ENCODE assay signal across 1 cellular context in the genomic region with DNA sequence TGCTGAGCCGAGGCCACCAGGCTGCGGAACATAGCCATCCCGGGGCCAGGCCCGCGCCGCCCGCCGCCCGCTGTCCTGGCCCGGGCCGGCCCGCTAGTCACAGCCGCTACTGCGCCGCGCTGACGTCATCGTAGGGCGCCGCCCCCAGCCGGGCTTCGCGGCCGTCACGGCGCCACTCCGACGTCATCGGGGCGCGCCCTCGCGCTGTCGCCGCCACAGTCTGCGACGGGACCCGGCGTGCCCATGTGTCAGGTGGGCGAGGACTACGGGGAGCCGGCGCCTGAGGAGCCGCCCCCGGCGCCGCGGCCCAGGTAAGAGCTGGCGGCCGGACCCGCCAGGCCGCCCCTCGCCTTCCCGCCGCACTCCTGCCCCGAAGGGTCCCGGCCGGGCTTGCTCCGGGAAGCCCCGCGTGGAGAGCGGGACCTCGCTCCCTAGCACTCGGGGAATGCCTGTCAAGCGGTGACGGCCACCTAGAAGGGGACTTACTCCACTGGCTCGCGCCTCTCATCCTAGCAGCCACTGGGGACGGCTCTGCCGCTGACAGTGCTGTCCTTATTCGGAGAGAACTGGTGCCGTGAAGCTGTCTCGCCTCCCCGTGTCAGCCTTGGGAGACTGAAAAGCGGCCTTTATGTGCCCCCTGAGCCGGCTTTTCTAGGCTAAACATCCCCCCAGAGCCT.
TF ChIP-seq lines count a peak whose summit lies in the region.

A gene (plus strand): TSS at position 216 of the 677 bp plus-strand sequence. CDS start 28 bp downstream, at position 244.
A gene with protein sequence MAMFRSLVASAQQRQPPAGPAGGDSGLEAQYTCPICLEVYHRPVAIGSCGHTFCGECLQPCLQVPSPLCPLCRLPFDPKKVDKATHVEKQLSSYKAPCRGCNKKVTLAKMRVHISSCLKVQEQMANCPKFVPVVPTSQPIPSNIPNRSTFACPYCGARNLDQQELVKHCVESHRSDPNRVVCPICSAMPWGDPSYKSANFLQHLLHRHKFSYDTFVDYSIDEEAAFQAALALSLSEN (minus strand): TSS at position 121 of the 677 bp plus-strand sequence. CDS start 83 bp downstream, at position 38.

TF ChIP-seq in HepG2, 621 proteins besides CTCF, POLR2A, EP300 and RAD21 (continued from another document):
- TF ChIP-seq, protein P1, sequence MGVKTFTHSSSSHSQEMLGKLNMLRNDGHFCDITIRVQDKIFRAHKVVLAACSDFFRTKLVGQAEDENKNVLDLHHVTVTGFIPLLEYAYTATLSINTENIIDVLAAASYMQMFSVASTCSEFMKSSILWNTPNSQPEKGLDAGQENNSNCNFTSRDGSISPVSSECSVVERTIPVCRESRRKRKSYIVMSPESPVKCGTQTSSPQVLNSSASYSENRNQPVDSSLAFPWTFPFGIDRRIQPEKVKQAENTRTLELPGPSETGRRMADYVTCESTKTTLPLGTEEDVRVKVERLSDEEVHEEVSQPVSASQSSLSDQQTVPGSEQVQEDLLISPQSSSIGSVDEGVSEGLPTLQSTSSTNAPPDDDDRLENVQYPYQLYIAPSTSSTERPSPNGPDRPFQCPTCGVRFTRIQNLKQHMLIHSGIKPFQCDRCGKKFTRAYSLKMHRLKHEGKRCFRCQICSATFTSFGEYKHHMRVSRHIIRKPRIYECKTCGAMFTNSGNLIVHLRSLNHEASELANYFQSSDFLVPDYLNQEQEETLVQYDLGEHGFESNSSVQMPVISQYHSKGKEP (CRISPR knock-in tag; IDR thresholded peaks at IDR 0.05) = 0 out of 2 replicates have a peak, but pooled peaks have one; percentile 66
- peak; percentile 82 for TF ChIP-seq NR2C2 (CRISPR knock-in tag; IDR thresholded peaks at IDR 0.05; ENCODE audit: borderline replicate concordance)
- TF ChIP-seq ETV6 (CRISPR knock-in tag; conservative IDR thresholded peaks at IDR 0.05) = peak; percentile 26
- peak; percentile 40; the same call in 1 of the 2 replicates for TF ChIP-seq ZNF12 (CRISPR knock-in tag; IDR thresholded peaks at IDR 0.05)
- TF ChIP-seq ZNF138 (CRISPR knock-in tag; IDR thresholded peaks at IDR 0.05; ENCODE audit: low read depth) = peak; percentile 65; the same call in 1 of the 2 replicates
- peak; percentile 88 for TF ChIP-seq SALL1 (CRISPR knock-in tag; IDR thresholded peaks at IDR 0.05)
- TF ChIP-seq MIXL1 (CRISPR knock-in tag; IDR thresholded peaks at IDR 0.05) = peak; percentile 75
- peak; percentile 97 for TF ChIP-seq SALL2 (CRISPR knock-in tag; IDR thresholded peaks at IDR 0.05)
- TF ChIP-seq NFRKB (IDR thresholded peaks at IDR 0.05) = no peak
- TF ChIP-seq PHF21A (CRISPR knock-in tag; IDR thresholded peaks at IDR 0.05) = peak; percentile 47; the same call in 1 of the 2 replicates
- no peak for TF ChIP-seq NFATC3 (CRISPR knock-in tag; IDR thresholded peaks at IDR 0.05)
- TF ChIP-seq SP2 (CRISPR knock-in tag; IDR thresholded peaks at IDR 0.05) = no peak
- no peak for TF ChIP-seq TCF12 (IDR thresholded peaks at IDR 0.05)
- peak; percentile 90 for TF ChIP-seq TCF12 (CRISPR knock-in tag; IDR thresholded peaks at IDR 0.05)
- no peak for TF ChIP-seq RFX3 (CRISPR knock-in tag; IDR thresholded peaks at IDR 0.05)
- TF ChIP-seq, protein P2, sequence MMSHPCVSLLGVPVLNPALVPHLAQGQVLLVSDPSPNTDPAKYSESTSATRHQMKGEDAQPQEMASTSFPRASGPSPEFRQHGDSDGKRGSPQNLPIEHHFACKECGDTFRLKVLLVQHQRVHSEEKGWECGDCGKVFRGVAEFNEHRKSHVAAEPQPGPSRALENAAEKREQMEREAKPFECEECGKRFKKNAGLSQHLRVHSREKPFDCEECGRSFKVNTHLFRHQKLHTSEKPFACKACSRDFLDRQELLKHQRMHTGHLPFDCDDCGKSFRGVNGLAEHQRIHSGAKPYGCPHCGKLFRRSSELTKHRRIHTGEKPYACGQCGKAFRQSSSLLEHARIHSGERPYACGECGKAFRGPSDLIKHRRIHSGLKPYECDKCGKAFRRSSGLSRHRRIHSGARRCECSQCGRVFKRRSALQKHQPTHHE (CRISPR knock-in tag; IDR thresholded peaks at IDR 0.05; ENCODE audit: borderline replicate concordance) = peak; percentile 94
- TF ChIP-seq, protein P3, sequence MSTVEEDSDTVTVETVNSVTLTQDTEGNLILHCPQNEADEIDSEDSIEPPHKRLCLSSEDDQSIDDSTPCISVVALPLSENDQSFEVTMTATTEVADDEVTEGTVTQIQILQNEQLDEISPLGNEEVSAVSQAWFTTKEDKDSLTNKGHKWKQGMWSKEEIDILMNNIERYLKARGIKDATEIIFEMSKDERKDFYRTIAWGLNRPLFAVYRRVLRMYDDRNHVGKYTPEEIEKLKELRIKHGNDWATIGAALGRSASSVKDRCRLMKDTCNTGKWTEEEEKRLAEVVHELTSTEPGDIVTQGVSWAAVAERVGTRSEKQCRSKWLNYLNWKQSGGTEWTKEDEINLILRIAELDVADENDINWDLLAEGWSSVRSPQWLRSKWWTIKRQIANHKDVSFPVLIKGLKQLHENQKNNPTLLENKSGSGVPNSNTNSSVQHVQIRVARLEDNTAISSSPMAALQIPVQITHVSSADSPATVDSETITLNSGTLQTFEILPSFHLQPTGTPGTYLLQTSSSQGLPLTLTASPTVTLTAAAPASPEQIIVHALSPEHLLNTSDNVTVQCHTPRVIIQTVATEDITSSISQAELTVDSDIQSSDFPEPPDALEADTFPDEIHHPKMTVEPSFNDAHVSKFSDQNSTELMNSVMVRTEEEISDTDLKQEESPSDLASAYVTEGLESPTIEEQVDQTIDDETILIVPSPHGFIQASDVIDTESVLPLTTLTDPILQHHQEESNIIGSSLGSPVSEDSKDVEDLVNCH (CRISPR knock-in tag; IDR thresholded peaks at IDR 0.05) = peak; percentile 71; the same call in 1 of the 2 replicates
- TF ChIP-seq ZBTB21 (CRISPR knock-in tag; IDR thresholded peaks at IDR 0.05) = peak; percentile 94
- peak; percentile 38; the same call in 1 of the 2 replicates for TF ChIP-seq ETV5 (CRISPR knock-in tag; IDR thresholded peaks at IDR 0.05; ENCODE audit: borderline replicate concordance)
- TF ChIP-seq, protein P4, sequence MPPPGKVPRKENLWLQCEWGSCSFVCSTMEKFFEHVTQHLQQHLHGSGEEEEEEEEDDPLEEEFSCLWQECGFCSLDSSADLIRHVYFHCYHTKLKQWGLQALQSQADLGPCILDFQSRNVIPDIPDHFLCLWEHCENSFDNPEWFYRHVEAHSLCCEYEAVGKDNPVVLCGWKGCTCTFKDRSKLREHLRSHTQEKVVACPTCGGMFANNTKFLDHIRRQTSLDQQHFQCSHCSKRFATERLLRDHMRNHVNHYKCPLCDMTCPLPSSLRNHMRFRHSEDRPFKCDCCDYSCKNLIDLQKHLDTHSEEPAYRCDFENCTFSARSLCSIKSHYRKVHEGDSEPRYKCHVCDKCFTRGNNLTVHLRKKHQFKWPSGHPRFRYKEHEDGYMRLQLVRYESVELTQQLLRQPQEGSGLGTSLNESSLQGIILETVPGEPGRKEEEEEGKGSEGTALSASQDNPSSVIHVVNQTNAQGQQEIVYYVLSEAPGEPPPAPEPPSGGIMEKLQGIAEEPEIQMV (CRISPR knock-in tag; IDR thresholded peaks at IDR 0.05; ENCODE audit: low read depth) = peak; percentile 35; the same call in 1 of the 2 replicates
- peak; percentile 82; the same call in 1 of the 2 replicates for TF ChIP-seq ZNF543 (CRISPR knock-in tag; IDR thresholded peaks at IDR 0.05)
- TF ChIP-seq, protein P5, sequence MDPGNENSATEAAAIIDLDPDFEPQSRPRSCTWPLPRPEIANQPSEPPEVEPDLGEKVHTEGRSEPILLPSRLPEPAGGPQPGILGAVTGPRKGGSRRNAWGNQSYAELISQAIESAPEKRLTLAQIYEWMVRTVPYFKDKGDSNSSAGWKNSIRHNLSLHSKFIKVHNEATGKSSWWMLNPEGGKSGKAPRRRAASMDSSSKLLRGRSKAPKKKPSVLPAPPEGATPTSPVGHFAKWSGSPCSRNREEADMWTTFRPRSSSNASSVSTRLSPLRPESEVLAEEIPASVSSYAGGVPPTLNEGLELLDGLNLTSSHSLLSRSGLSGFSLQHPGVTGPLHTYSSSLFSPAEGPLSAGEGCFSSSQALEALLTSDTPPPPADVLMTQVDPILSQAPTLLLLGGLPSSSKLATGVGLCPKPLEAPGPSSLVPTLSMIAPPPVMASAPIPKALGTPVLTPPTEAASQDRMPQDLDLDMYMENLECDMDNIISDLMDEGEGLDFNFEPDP (CRISPR knock-in tag; conservative IDR thresholded peaks at IDR 0.05) = no peak
- no peak for TF ChIP-seq ZNF569 (CRISPR knock-in tag; IDR thresholded peaks at IDR 0.05; ENCODE audit: borderline replicate concordance)
- TF ChIP-seq HHEX (CRISPR knock-in tag; IDR thresholded peaks at IDR 0.05) = no peak
- no peak for TF ChIP-seq MZF1 (CRISPR knock-in tag; IDR thresholded peaks at IDR 0.05; ENCODE audit: borderline replicate concordance)
- peak; percentile 26 for TF ChIP-seq CBX1 (IDR thresholded peaks at IDR 0.05; ENCODE audit: low read depth)
- TF ChIP-seq, protein P6, sequence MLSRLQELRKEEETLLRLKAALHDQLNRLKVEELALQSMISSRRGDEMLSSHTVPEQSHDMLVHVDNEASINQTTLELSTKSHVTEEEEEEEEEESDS (CRISPR knock-in tag; IDR thresholded peaks at IDR 0.05; ENCODE audit: borderline replicate concordance) = no peak
- TF ChIP-seq EHMT2 (IDR thresholded peaks at IDR 0.05; ENCODE audit: borderline replicate concordance, low read depth, low read length) = no peak
- TF ChIP-seq SMYD3 (CRISPR knock-in tag; IDR thresholded peaks at IDR 0.05) = no peak; the same call in 1 of the 2 replicates
- 0 out of 2 replicates have a peak, but pooled peaks have one; percentile 50 for TF ChIP-seq ZNF431 (CRISPR knock-in tag; IDR thresholded peaks at IDR 0.05; ENCODE audit: borderline replicate concordance, low read depth)
- TF ChIP-seq DR1 (CRISPR knock-in tag; IDR thresholded peaks at IDR 0.05) = no peak
- TF ChIP-seq SOX6 (IDR thresholded peaks at IDR 0.05) = no peak
- TF ChIP-seq SOX6 (CRISPR knock-in tag; IDR thresholded peaks at IDR 0.05) = peak; percentile 40; the same call in 1 of the 2 replicates
- TF ChIP-seq ZNF850 (CRISPR knock-in tag; conservative IDR thresholded peaks at IDR 0.05) = no peak; the same call in 1 of the 2 replicates
- TF ChIP-seq, protein P7, sequence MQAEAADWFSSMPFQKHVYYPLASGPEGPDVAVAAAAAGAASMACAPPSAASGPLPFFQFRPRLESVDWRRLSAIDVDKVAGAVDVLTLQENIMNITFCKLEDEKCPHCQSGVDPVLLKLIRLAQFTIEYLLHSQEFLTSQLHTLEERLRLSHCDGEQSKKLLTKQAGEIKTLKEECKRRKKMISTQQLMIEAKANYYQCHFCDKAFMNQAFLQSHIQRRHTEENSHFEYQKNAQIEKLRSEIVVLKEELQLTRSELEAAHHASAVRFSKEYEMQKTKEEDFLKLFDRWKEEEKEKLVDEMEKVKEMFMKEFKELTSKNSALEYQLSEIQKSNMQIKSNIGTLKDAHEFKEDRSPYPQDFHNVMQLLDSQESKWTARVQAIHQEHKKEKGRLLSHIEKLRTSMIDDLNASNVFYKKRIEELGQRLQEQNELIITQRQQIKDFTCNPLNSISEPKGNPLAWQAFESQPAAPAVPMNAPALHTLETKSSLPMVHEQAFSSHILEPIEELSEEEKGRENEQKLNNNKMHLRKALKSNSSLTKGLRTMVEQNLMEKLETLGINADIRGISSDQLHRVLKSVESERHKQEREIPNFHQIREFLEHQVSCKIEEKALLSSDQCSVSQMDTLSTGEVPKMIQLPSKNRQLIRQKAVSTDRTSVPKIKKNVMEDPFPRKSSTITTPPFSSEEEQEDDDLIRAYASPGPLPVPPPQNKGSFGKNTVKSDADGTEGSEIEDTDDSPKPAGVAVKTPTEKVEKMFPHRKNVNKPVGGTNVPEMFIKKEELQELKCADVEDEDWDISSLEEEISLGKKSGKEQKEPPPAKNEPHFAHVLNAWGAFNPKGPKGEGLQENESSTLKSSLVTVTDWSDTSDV (CRISPR knock-in tag; IDR thresholded peaks at IDR 0.05) = peak; percentile 74; the same call in 1 of the 2 replicates
- 0 out of 2 replicates have a peak, but pooled peaks have one; percentile 50 for TF ChIP-seq WIZ (CRISPR knock-in tag; IDR thresholded peaks at IDR 0.05)
- no peak for TF ChIP-seq RORA (CRISPR knock-in tag; IDR thresholded peaks at IDR 0.05)
- peak; percentile 39; the same call in 1 of the 2 replicates for TF ChIP-seq NKX3-1 (CRISPR knock-in tag; IDR thresholded peaks at IDR 0.05)
- TF ChIP-seq CCDC6 (CRISPR knock-in tag; IDR thresholded peaks at IDR 0.05) = peak; percentile 86
- peak; percentile 92 for TF ChIP-seq KDM2A (CRISPR knock-in tag; IDR thresholded peaks at IDR 0.05; ENCODE audit: borderline replicate concordance, low read depth)
- TF ChIP-seq ZC3H13 (CRISPR knock-in tag; IDR thresholded peaks at IDR 0.05) = no peak
- TF ChIP-seq, protein P8, sequence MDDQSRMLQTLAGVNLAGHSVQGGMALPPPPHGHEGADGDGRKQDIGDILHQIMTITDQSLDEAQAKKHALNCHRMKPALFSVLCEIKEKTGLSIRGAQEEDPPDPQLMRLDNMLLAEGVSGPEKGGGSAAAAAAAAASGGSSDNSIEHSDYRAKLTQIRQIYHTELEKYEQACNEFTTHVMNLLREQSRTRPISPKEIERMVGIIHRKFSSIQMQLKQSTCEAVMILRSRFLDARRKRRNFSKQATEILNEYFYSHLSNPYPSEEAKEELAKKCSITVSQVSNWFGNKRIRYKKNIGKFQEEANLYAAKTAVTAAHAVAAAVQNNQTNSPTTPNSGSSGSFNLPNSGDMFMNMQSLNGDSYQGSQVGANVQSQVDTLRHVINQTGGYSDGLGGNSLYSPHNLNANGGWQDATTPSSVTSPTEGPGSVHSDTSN (CRISPR knock-in tag; IDR thresholded peaks at IDR 0.05; ENCODE audit: borderline replicate concordance) = no peak; the same call in 1 of the 2 replicates
- peak in 1 of 2 experiments; percentile 39; a peak in 1 of 4 replicates for TF ChIP-seq MAFK (conservative IDR thresholded peaks at IDR 0.05 in 1 of 2, IDR thresholded peaks at IDR 0.05 in 1 of 2; ENCODE audit: low read length in 2 of 2)
- TF ChIP-seq IKZF4 (CRISPR knock-in tag; IDR thresholded peaks at IDR 0.05; ENCODE audit: borderline replicate concordance, low read depth, not compliant biosample characterization) = no peak
- no peak for TF ChIP-seq CBX2 (IDR thresholded peaks at IDR 0.05; ENCODE audit: low read depth, low read length)
- TF ChIP-seq CBX2 (CRISPR knock-in tag; IDR thresholded peaks at IDR 0.05; ENCODE audit: low read depth) = 0 out of 2 replicates have a peak, but pooled peaks have one; percentile 40
- TF ChIP-seq PAF1 (CRISPR knock-in tag; IDR thresholded peaks at IDR 0.05) = no peak
- TF ChIP-seq NFE2L1 (CRISPR knock-in tag; IDR thresholded peaks at IDR 0.05; ENCODE audit: borderline replicate concordance) = no peak
- TF ChIP-seq ZNF121 (CRISPR knock-in tag; IDR thresholded peaks at IDR 0.05) = no peak
- no peak for TF ChIP-seq ZNF570 (CRISPR knock-in tag; IDR thresholded peaks at IDR 0.05; ENCODE audit: borderline replicate concordance)
- TF ChIP-seq BHLHE40 (IDR thresholded peaks at IDR 0.05; ENCODE audit: low read length) = peak; percentile 66
- no peak for TF ChIP-seq RFX1 (IDR thresholded peaks at IDR 0.05)
- TF ChIP-seq, protein P9, sequence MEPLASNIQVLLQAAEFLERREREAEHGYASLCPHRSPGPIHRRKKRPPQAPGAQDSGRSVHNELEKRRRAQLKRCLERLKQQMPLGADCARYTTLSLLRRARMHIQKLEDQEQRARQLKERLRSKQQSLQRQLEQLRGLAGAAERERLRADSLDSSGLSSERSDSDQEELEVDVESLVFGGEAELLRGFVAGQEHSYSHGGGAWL (CRISPR knock-in tag; IDR thresholded peaks at IDR 0.05) = peak; percentile 97
- no peak for TF ChIP-seq ATM (IDR thresholded peaks at IDR 0.05; ENCODE audit: borderline replicate concordance)
- TF ChIP-seq SUZ12 (IDR thresholded peaks at IDR 0.05; ENCODE audit: low read depth, low read length) = no peak
- peak; percentile 52 for TF ChIP-seq RARA (CRISPR knock-in tag; IDR thresholded peaks at IDR 0.05)
